Comparison of ENCODE assay signal across 24 cellular contexts in genomic region chr6:15205321-15205720, GRCh38. TPM values are rescaled to one million over a fixed set of nuclear protein-coding genes. Genes with fewer than 3 reads are reported as not detected.
DNase-seq lines count a peak whose midpoint lies in the region; ATAC-seq and TF ChIP-seq lines count a peak whose summit lies in the region.
"Had no signal": no experiment of that assay in that cellular context is flagged by ENCODE, and none has a peak within 500 bp of the region (broad histone marks: within the 10 kb centered on the region; RNA-seq: fewer than 3 reads in every experiment).

No MANE protein-coding gene starts in this region.

- H3K4me3 ChIP-seq in endodermal cell (ENCODE audit: low read length), result no peak overlapping the region
- H3K4me3 ChIP-seq in body of pancreas, result no peak overlapping the region
- H3K4me3 ChIP-seq: GM12878, K562, SJSA1 had no signal

- H3K4me3 Mint-ChIP-seq in endodermal cell, result no peak overlapping the region
- H3K4me3 Mint-ChIP-seq: CD4-positive, CD25-positive, alpha-beta regulatory T cell had no signal

- H3K27me3 Mint-ChIP-seq in endodermal cell (ENCODE audit: insufficient read depth), result peaks cover 22% of the 10 kb centered on the region

- H3K27ac Mint-ChIP-seq in endodermal cell, result no peak overlapping the region
- H3K27ac Mint-ChIP-seq: CD4-positive, CD25-positive, alpha-beta regulatory T cell had no signal

- TF ChIP-seq POLR2A in body of pancreas (IDR thresholded peaks at IDR 0.05), result no peak

- H3K4me1 ChIP-seq in endodermal cell (ENCODE audit: control insufficient read depth, insufficient read depth, low read length) (no peaks in the 10 kb centered on the region), body of pancreas (no peaks in the 10 kb centered on the region)
- H3K4me1 ChIP-seq: SJSA1 had no signal

- DNase-seq in HK-2 (ENCODE audit: unreplicated experiment), result peak; percentile 69
- DNase-seq in endodermal cell, result peak; percentile 70
- DNase-seq in kidney tubule cell (ENCODE audit: low spot score), result peak; percentile 87
- peak; percentile 80 for DNase-seq in renal cortical epithelial cell (ENCODE audit: low read depth)
- DNase-seq in cerebellar nuclear complex (lab: John Stamatoyannopoulos, UW), result no peak
- no peak for DNase-seq in hepatic stellate cell (ENCODE audit: low spot score)
- no peak for DNase-seq in body of pancreas
- DNase-seq: CD4-positive, CD25-positive, alpha-beta regulatory T cell; GOT3; Kasumi-1; NCI-H1105; NCI-H1436 treated with DMSO at 0.1 percent for 48 hours; NCI-H187 treated with DMSO at 0.1 percent for 48 hours; NCI-H2107; NCI-H446; NCI-H526; NCI-H82; NK-92 treated with Interleukin-12 subunit alpha and Interleukin-12 subunit beta, amount 100 ng/mL, for 24 hours; PC-3; Right ventricle myocardium superior had no signal

- 96% methylated on average over 4 of the region's 4 CpGs; no CpG with 5 or more reads in 1 of the 2 experiments for WGBS in endodermal cell (ENCODE audit: insufficient coverage in 1 of 2, insufficient read length in 1 of 2), 2 experiments
- 79 to 89% methylated on average over 4 of the region's 4 CpGs for WGBS in body of pancreas, 2 donors

- H3K27me3 ChIP-seq in endodermal cell (ENCODE audit: control insufficient read depth, insufficient read depth, low read length, poor library complexity, severe bottlenecking), result peaks cover 22% of the 10 kb centered on the region
- no peaks in the 10 kb centered on the region for H3K27me3 ChIP-seq in body of pancreas
- H3K27me3 ChIP-seq: SJSA1 had no signal

- intact Hi-C loops in body of pancreas (cut with DNase I), result no loop called here

- H3K36me3 ChIP-seq in endodermal cell (ENCODE audit: control insufficient read depth, insufficient read depth, low read length), result no peaks in the 10 kb centered on the region
- no peaks in the 10 kb centered on the region for H3K36me3 ChIP-seq in body of pancreas (replicated peaks in 1 of 2; ENCODE audit: insufficient read depth in 1 of 2, low read depth in 2 of 2)
- H3K36me3 ChIP-seq: SJSA1 had no signal

- H3K9ac ChIP-seq in endodermal cell (ENCODE audit: extremely low read depth, low read length, poor library complexity, severe bottlenecking), result no peak overlapping the region

- H3K9me3 ChIP-seq in endodermal cell (ENCODE audit: control insufficient read depth, low read length) (no peaks in the 10 kb centered on the region), body of pancreas (no peaks in the 10 kb centered on the region)
- H3K9me3 ChIP-seq: SJSA1 had no signal

- ATAC-seq in body of pancreas, result no peak
- ATAC-seq: GM12878, HCT116, K562, PC-3 had no signal

- TF ChIP-seq CTCF in endodermal cell (conservative IDR thresholded peaks at IDR 0.05) (no peak), body of pancreas (IDR thresholded peaks at IDR 0.05) (no peak)

- no peak overlapping the region for H3K27ac ChIP-seq in endodermal cell (ENCODE audit: low read depth, low read length)
- H3K27ac ChIP-seq in body of pancreas, result no peak overlapping the region
- H3K27ac ChIP-seq: SJSA1 had no signal

- H3K36me3 Mint-ChIP-seq in endodermal cell (ENCODE audit: low read depth), result no peaks in the 10 kb centered on the region
- H3K36me3 Mint-ChIP-seq: CD4-positive, CD25-positive, alpha-beta regulatory T cell had no signal

- H3K9me3 Mint-ChIP-seq in endodermal cell, result no peaks in the 10 kb centered on the region

- peaks cover 16% of the 10 kb centered on the region for H3K4me1 Mint-ChIP-seq in endodermal cell
- H3K4me1 Mint-ChIP-seq: CD4-positive, CD25-positive, alpha-beta regulatory T cell had no signal

RNA-seq across cellular contexts. Expression of gene JARID2, which starts 40.5 kb away (rescaled TPM):
- 10 to 100 TPM; 42.5 to 77.0 TPM for total RNA-seq in endodermal cell
- polyA plus RNA-seq in endodermal cell (2013, experiment 1 of 2), result 45.4 TPM
- polyA plus RNA-seq in endodermal cell (2013, experiment 2 of 2), result 43.3 TPM
- 5.9 and 8.5 TPM in 2 replicates for total RNA-seq in renal cortical epithelial cell
- 1 to 10 TPM; 3.6 to 4.6 TPM for total RNA-seq in body of pancreas

Comparison
In these comparisons a context has a peak if more than half of its experiments do, and no peak if none do; other contexts are left out.
1. DNase-seq: peak in HK-2 (single experiment), endodermal cell (single experiment), kidney tubule cell (single experiment) and renal cortical epithelial cell (single experiment); none in cerebellar nuclear complex (0 of 2), hepatic stellate cell (single experiment) and body of pancreas (0 of 4).